24 cellular contexts compared by ENCODE assay signal in genomic region chr17:53912117-53912516, GRCh38.
"Had no signal": no experiment of that assay in that cellular context is flagged by ENCODE, and none has a peak within 500 bp of the region (broad histone marks: within the 10 kb centered on the region; RNA-seq: fewer than 3 reads in every experiment).

No MANE protein-coding gene starts in this region.

- DNase-seq: activated CD4-positive, alpha-beta T cell treated with anti-CD3 and anti-CD28 coated beads, Interleukin-2, amount 10 ng/mL, durations not matched to agents 24 days and 14 days; activated CD4-positive, alpha-beta T cell treated with anti-CD3 and anti-CD28 coated beads, Interleukin-2, amount 50 U/mL, for 4 hours; activated CD8-positive, alpha-beta T cell treated with anti-CD3 and anti-CD28 coated beads for 36 hours; activated effector memory CD4-positive, alpha-beta T cell treated with anti-CD3 and anti-CD28 coated beads, Interleukin-2, amount 50 U/mL, for 16 hours; activated naive CD4-positive, alpha-beta T cell; activated naive CD4-positive, alpha-beta T cell treated with anti-CD3 and anti-CD28 coated beads, Interleukin-2, amount 50 U/mL, for 16 hours; activated naive CD8-positive, alpha-beta T cell treated with anti-CD3 and anti-CD28 coated beads for 36 hours; activated T-cell treated with anti-CD3 and anti-CD28 coated beads, Interleukin-2, amount 50 U/mL, for 1 hour; activated T-cell treated with anti-CD3 and anti-CD28 coated beads, Interleukin-2, amount 50 U/mL, for 72 hours; amniotic stem cell; NCI-H1105 treated with DMSO at 0.1 percent for 48 hours; NCI-H1436; NCI-H1694 treated with DMSO at 0.1 percent for 48 hours; NCI-H2029; NCI-H446; NCI-H524 treated with DMSO at 0.1 percent for 48 hours; SHP77; SJCRH30; T1000 had no signal

- H3K4me3 ChIP-seq: ascending aorta, SJCRH30, SK-N-MC had no signal

- H3K9ac ChIP-seq: KMS-11 had no signal

- H3K4me1 ChIP-seq: ascending aorta, SJCRH30 had no signal

- ATAC-seq: activated CD8-positive, alpha-beta T cell treated with anti-CD3 and anti-CD28 coated beads for 36 hours; activated T-cell treated with anti-CD3 and anti-CD28 coated beads, Interleukin-2, amount 50 U/mL, for 72 hours; activated T-helper 17 cell treated with anti-CD3 and anti-CD28 coated beads, Interleukin-2, amount 50 U/mL, for 72 hours; Panc1 had no signal

- H3K27me3 ChIP-seq: ascending aorta, SJCRH30 had no signal

- H3K27ac ChIP-seq: ascending aorta, KMS-11, SJCRH30, SK-N-MC had no signal

- H3K36me3 ChIP-seq: ascending aorta, SJCRH30 had no signal

- H3K9me3 ChIP-seq: ascending aorta, SJCRH30 had no signal

- H3K4me2 ChIP-seq: KMS-11 had no signal
